In the genomic region with DNA sequence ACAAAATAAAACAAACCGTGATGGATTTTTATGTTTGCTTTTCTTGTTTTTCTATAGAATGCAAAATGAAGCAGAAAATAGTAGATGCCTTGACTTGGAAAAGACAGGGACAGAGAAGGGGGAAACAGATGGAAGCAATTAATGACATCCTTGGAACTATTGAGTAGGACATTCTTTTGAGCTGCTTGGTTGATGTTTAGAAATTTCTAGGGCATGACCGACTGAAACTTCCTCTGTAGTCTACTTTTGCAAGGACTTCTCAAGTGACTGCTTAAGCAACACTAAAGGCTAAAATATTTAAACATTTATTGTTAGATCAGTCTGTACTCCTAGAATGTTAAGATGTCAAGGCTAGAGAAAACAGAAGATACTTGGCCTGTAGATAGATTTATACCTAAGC, we compare ENCODE assay signal across 12 cellular contexts. TPM values are rescaled to one million over a fixed set of nuclear protein-coding genes. Genes with fewer than 3 reads are reported as not detected.
DNase-seq lines count a peak whose midpoint lies in the region; ATAC-seq, FAIRE-seq and TF ChIP-seq lines count a peak whose summit lies in the region.
"Had no signal": no experiment of that assay in that cellular context is flagged by ENCODE, and none has a peak within 500 bp of the region (broad histone marks: within the 10 kb centered on the region; RNA-seq: fewer than 3 reads in every experiment).

No MANE protein-coding gene starts in this region.

- no peak for FAIRE-seq in frontal cortex (lab: Jason Lieb, UNC)
- FAIRE-seq: endothelial cell of umbilical vein had no signal

- H3K4me3 ChIP-seq in fibroblast of villous mesenchyme (ENCODE audit: low read depth, low read length) (no peak overlapping the region), stomach smooth muscle (ENCODE audit: low read length in 2 of 2) (no peak overlapping the region)

- ATAC-seq in GM21367 (IDR thresholded peaks at IDR 0.05; ENCODE audit: unreplicated experiment) = no peak

- H3K4me1 ChIP-seq in stomach smooth muscle (ENCODE audit: control insufficient read depth, insufficient read depth, low read length) = peaks cover 13% of the 10 kb centered on the region

- no peaks in the 10 kb centered on the region for H3K9me3 ChIP-seq in stomach smooth muscle (ENCODE audit: control insufficient read depth in 2 of 2, low read length in 2 of 2)

- H3K9ac ChIP-seq in stomach smooth muscle (ENCODE audit: low read length in 2 of 2) = no peak overlapping the region

- H3K27me3 ChIP-seq in stomach smooth muscle (ENCODE audit: control insufficient read depth in 1 of 2, insufficient read depth in 2 of 2, low read length in 2 of 2) = no peaks in the 10 kb centered on the region

- DNase-seq in GM04504 (ENCODE audit: low read depth) (peak; percentile 85), RPMI7951 (ENCODE audit: low read depth) (peak; percentile 70), fibroblast of villous mesenchyme (ENCODE audit: low read depth) (peak; percentile 89), frontal cortex (ENCODE audit: low spot score in 2 of 2) (no peak), DMS114 treated with DMSO at 0.1 percent for 48 hours (lab: John Stamatoyannopoulos, UW; ENCODE audit: unreplicated experiment) (no peak)
- DNase-seq in stimulated activated CD4-positive, alpha-beta T cell treated with anti-CD3 and anti-CD28 coated beads, Interleukin-4, amount 100 ng/mL, for 1 hour = no peak
- DNase-seq: activated B cell treated with CpG ODN at 0.5 μM for 24 hours; activated naive CD4-positive, alpha-beta T cell treated with anti-CD3 and anti-CD28 coated beads, Interleukin-2, amount 50 U/mL, for 16 hours; stimulated activated CD4-positive, alpha-beta T cell treated with anti-CD3 and anti-CD28 coated beads, Interleukin-12 subunit alpha, Interleukin-12 subunit beta, amount 100 ng/mL, for 4 hours had no signal

- no peak for TF ChIP-seq CTCF in fibroblast of villous mesenchyme (IDR thresholded peaks at IDR 0.05; ENCODE audit: insufficient read depth, low read depth, low read length)

- H3K36me3 ChIP-seq in stomach smooth muscle (ENCODE audit: control insufficient read depth in 2 of 2, insufficient read depth in 2 of 2, low read length in 2 of 2) = peaks cover 4 to 5% of the 10 kb centered on the region in 2 donors

- peak overlapping the region; percentile 1 for H3K27ac ChIP-seq in stomach smooth muscle (ENCODE audit: low read length)

RNA-seq across cellular contexts. Expression of a gene that starts 49.4 kb away (rescaled TPM):
- total RNA-seq in RPMI7951 (2014; rRNA removed; shearing (Covaris generic)) = 62.7 and 66.2 TPM in 2 replicates
- total RNA-seq in fibroblast of villous mesenchyme (448 and 513 TPM in 2 replicates), frontal cortex (11.4 TPM)

Comparison
In these comparisons a context has a peak if more than half of its experiments do, and no peak if none do; other contexts are left out.
1. DNase-seq: peak in GM04504 (single experiment), RPMI7951 (single experiment) and fibroblast of villous mesenchyme (single experiment); none in frontal cortex (0 of 2), DMS114 treated with DMSO at 0.1 percent for 48 hours (single experiment) and stimulated activated CD4-positive, alpha-beta T cell treated with anti-CD3 and anti-CD28 coated beads, Interleukin-4, amount 100 ng/mL, for 1 hour (single experiment).